13 cellular contexts compared by ENCODE assay signal in genomic region chr11:75195164-75195962, GRCh38. TPM values are rescaled to one million over a fixed set of nuclear protein-coding genes. Genes with fewer than 3 reads are reported as not detected.
DNase-seq lines count a peak whose midpoint lies in the region; ATAC-seq and TF ChIP-seq lines count a peak whose summit lies in the region.
"Had no signal": no experiment of that assay in that cellular context is flagged by ENCODE, and none has a peak within 500 bp of the region (broad histone marks: within the 10 kb centered on the region; RNA-seq: fewer than 3 reads in every experiment).

No MANE protein-coding gene starts in this region.

- intact Hi-C loops in heart left ventricle (cut with DNase I) = no loop called here

- DNase-seq in COR-L47 (lab: John Stamatoyannopoulos, UW) = peak; percentile 7
- DNase-seq in RWPE1 (ENCODE audit: low spot score) = no peak
- peak; percentile 82 to 93 (median 87) for DNase-seq in heart left ventricle
- peak; percentile 84 for DNase-seq in pons (ENCODE audit: low spot score)
- no peak for DNase-seq in HEK293T (ENCODE audit: extremely low spot score)
- DNase-seq: erythroblast had no signal

- H3K9me3 ChIP-seq in heart left ventricle = no peaks in the 10 kb centered on the region

- POLR2A ChIA-PET in RWPE1 (lab: Yijun Ruan, JAX; ENCODE audit: low non-redundant PET) (no interaction called here), HEK293T (lab: Yijun Ruan, JAX) (no interaction called here)

- H3K4me1 ChIP-seq in heart left ventricle = peaks cover 3 to 58% (median 36%) of the 10 kb centered on the region in 12 donors

- TF ChIP-seq CTCF in RWPE1 (conservative IDR thresholded peaks at IDR 0.05; ENCODE audit: low read depth) = no peak
- TF ChIP-seq CTCF in heart left ventricle (IDR thresholded peaks at IDR 0.05) = no peak

- WGBS in heart left ventricle, 4 donors = 58 to 92% (median 66%) methylated on average over 6 to 7 of the region's 7 CpGs

- CTCF ChIA-PET in RWPE1 (lab: Yijun Ruan, JAX) (interaction anchor here (0.6 to 2.9 kb wide), 3 partner anchors 10 to 53 kb away, joined by 4 to 15 read pairs (median 4); no protein-coding TSS in a partner anchor), HEK293T (lab: Yijun Ruan, JAX) (interaction anchor here (1.0 to 4.5 kb wide), 6 partner anchors 10 to 55 kb away, joined by 3 to 24 read pairs (median 4); no protein-coding TSS in a partner anchor)

- H3K27ac ChIP-seq in RWPE1 (peak overlapping the region; percentile 12; the same call in 1 of the 2 replicates), heart left ventricle (peak overlapping the region in 7 of 12 donors; percentile 12 to 70 (median 46))

- H3K27me3 ChIP-seq in heart left ventricle = no peaks in the 10 kb centered on the region

- no peak overlapping the region for H3K4me3 ChIP-seq in heart left ventricle
- H3K4me3 ChIP-seq: GM12878 had no signal

- H3K36me3 ChIP-seq in heart left ventricle = peaks cover 0 to 65% (median 0%) of the 10 kb centered on the region in 9 donors

- TF ChIP-seq POLR2A in heart left ventricle (IDR thresholded peaks at IDR 0.05) = peak in 1 of 2 donors; percentile 11

- ATAC-seq in heart left ventricle (peak; percentile 91 to 95 (median 93)), GM19455 (IDR thresholded peaks at IDR 0.05; ENCODE audit: unreplicated experiment) (no peak), HG02588 (IDR thresholded peaks at IDR 0.05; ENCODE audit: unreplicated experiment) (no peak), HG03439 (IDR thresholded peaks at IDR 0.05; ENCODE audit: unreplicated experiment) (no peak)
- ATAC-seq: GM12878 had no signal

TF ChIP-seq in HEK293T, 16 proteins besides CTCF, POLR2A, EP300 and RAD21:
- no peak for TF ChIP-seq FOXM1 (IDR thresholded peaks at IDR 0.05; ENCODE audit: borderline replicate concordance)
- TF ChIP-seq NFRKB (IDR thresholded peaks at IDR 0.05) = no peak
- no peak for TF ChIP-seq FOXK2 (IDR thresholded peaks at IDR 0.05)
- no peak for TF ChIP-seq SUZ12 (IDR thresholded peaks at IDR 0.05)
- TF ChIP-seq, protein P1, sequence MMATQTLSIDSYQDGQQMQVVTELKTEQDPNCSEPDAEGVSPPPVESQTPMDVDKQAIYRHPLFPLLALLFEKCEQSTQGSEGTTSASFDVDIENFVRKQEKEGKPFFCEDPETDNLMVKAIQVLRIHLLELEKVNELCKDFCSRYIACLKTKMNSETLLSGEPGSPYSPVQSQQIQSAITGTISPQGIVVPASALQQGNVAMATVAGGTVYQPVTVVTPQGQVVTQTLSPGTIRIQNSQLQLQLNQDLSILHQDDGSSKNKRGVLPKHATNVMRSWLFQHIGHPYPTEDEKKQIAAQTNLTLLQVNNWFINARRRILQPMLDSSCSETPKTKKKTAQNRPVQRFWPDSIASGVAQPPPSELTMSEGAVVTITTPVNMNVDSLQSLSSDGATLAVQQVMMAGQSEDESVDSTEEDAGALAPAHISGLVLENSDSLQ (IDR thresholded peaks at IDR 0.05) = no peak
- no peak for TF ChIP-seq LEF1 (IDR thresholded peaks at IDR 0.05; ENCODE audit: borderline replicate concordance)

RNA-seq across cellular contexts. Expression of gene SLCO2B1, which starts 44.5 kb away (rescaled TPM):
- total RNA-seq in heart left ventricle = 100 to 1,000 TPM in 1 of 9 donors, 10 to 100 TPM in 7, 1 to 10 TPM in 1; 8.1 to 167 (median 18.6) TPM
- polyA plus RNA-seq in heart left ventricle = 1 to 10 TPM; 4.7 to 9.8 TPM
- total RNA-seq: activated CD8-positive, alpha-beta memory T cell treated with anti-CD3 and anti-CD28 coated beads for 36 hours had no signal
- polyA plus RNA-seq: keratinocyte had no signal

RNA-seq across cellular contexts. Expression of gene TPBGL, which starts 45.2 kb away (rescaled TPM):
- 1 to 10 TPM in 1 of 9 donors, under 1 TPM in 4, not detected in 4; 0.08 to 1.0 (median 0.19) TPM for total RNA-seq in heart left ventricle
- under 1 TPM in 1 of 2 donors, not detected in 1; 0.07 TPM for polyA plus RNA-seq in heart left ventricle
- total RNA-seq: GM12878, progenitor cell of endocrine pancreas had no signal
- polyA plus RNA-seq: GM12878, keratinocyte had no signal

Comparison
In these comparisons a context has a peak if more than half of its experiments do, and no peak if none do; other contexts are left out.
1. DNase-seq: peak in COR-L47 (single experiment), heart left ventricle (5 of 5) and pons (single experiment); none in RWPE1 (single experiment) and HEK293T (single experiment).
2. ATAC-seq: peak in heart left ventricle (4 of 4); none in GM19455 (single experiment), HG02588 (single experiment) and HG03439 (single experiment).